36 cellular contexts compared by ENCODE assay signal in genomic region chr9:115900698-115901097, GRCh38.
"Had no signal": no experiment of that assay in that cellular context is flagged by ENCODE, and none has a peak within 500 bp of the region (broad histone marks: within the 10 kb centered on the region; RNA-seq: fewer than 3 reads in every experiment).

No MANE protein-coding gene starts in this region.

- H3K27me3 Mint-ChIP-seq: activated B cell treated with CpG ODN at 0.5 μM for 24 hours; activated CD4-positive, alpha-beta memory T cell treated with anti-CD3 and anti-CD28 coated beads for 36 hours; activated CD4-positive, alpha-beta T cell treated with anti-CD3 and anti-CD28 coated beads, Interleukin-2, amount 10 ng/mL, durations not matched to agents 24 days and 14 days; activated CD8-positive, alpha-beta T cell treated with anti-CD3 and anti-CD28 coated beads for 36 hours; activated naive CD4-positive, alpha-beta T cell treated with anti-CD3 and anti-CD28 coated beads, Interleukin-2, amount 10 ng/mL, durations not matched to agents 7 days and 5 days; activated naive CD4-positive, alpha-beta T cell treated with anti-CD3 and anti-CD28 coated beads, Interleukin-2, amount 50 U/mL, for 24 hours; activated naive CD8-positive, alpha-beta T cell treated with anti-CD3 and anti-CD28 coated beads, Interleukin-2, amount 10 ng/mL, durations not matched to agents 7 days and 5 days; activated naive CD8-positive, alpha-beta T cell treated with anti-CD3 and anti-CD28 coated beads, Interleukin-2, amount 50 U/mL, for 24 hours; activated T-cell treated with anti-CD3 and anti-CD28 coated beads, Interleukin-2, amount 50 U/mL, for 24 hours; central memory CD8-positive, alpha-beta T cell had no signal

- H3K4me1 ChIP-seq: body of pancreas had no signal

- H3K4me3 Mint-ChIP-seq: activated B cell treated with CpG ODN at 0.5 μM for 24 hours; activated CD4-positive, alpha-beta memory T cell treated with anti-CD3 and anti-CD28 coated beads for 36 hours; activated CD4-positive, alpha-beta T cell treated with anti-CD3 and anti-CD28 coated beads, Interleukin-2, amount 10 ng/mL, durations not matched to agents 24 days and 14 days; activated CD8-positive, alpha-beta T cell treated with anti-CD3 and anti-CD28 coated beads for 36 hours; activated naive CD4-positive, alpha-beta T cell treated with anti-CD3 and anti-CD28 coated beads, Interleukin-2, amount 10 ng/mL, durations not matched to agents 7 days and 5 days; activated naive CD4-positive, alpha-beta T cell treated with anti-CD3 and anti-CD28 coated beads, Interleukin-2, amount 50 U/mL, for 24 hours; activated naive CD8-positive, alpha-beta T cell; activated naive CD8-positive, alpha-beta T cell treated with anti-CD3 and anti-CD28 coated beads, Interleukin-2, amount 10 ng/mL, durations not matched to agents 7 days and 5 days; activated naive CD8-positive, alpha-beta T cell treated with anti-CD3 and anti-CD28 coated beads, Interleukin-2, amount 50 U/mL, for 24 hours; activated T-cell treated with anti-CD3 and anti-CD28 coated beads, Interleukin-2, amount 50 U/mL, for 24 hours; central memory CD8-positive, alpha-beta T cell; T-helper 1 cell treated with Interleukin-12 subunit alpha and Interleukin-12 subunit beta and Interleukin-4 antibody, amounts not matched to agents 30 μg/mL and 1 μg/mL, for 36 hours; T-helper 2 cell treated with Interferon-gamma antibody and Interleukin-4, amounts not matched to agents 5 μg/mL and 100 μg/mL, for 36 hours had no signal

- H3K36me3 Mint-ChIP-seq: activated CD4-positive, alpha-beta memory T cell treated with anti-CD3 and anti-CD28 coated beads for 36 hours; activated naive CD4-positive, alpha-beta T cell treated with anti-CD3 and anti-CD28 coated beads, Interleukin-2, amount 10 ng/mL, durations not matched to agents 7 days and 5 days; activated naive CD4-positive, alpha-beta T cell treated with anti-CD3 and anti-CD28 coated beads, Interleukin-2, amount 50 U/mL, for 24 hours; activated naive CD8-positive, alpha-beta T cell; activated naive CD8-positive, alpha-beta T cell treated with anti-CD3 and anti-CD28 coated beads, Interleukin-2, amount 10 ng/mL, durations not matched to agents 7 days and 5 days had no signal

- H3K27ac ChIP-seq: body of pancreas, brain microvascular endothelial cell, cardiac muscle cell, VCaP had no signal

- H3K4me3 ChIP-seq: body of pancreas, cardiac muscle cell had no signal

- ATAC-seq: activated CD8-positive, alpha-beta T cell treated with anti-CD3 and anti-CD28 coated beads for 36 hours; activated naive CD8-positive, alpha-beta T cell treated with anti-CD3 and anti-CD28 coated beads, Interleukin-2, amount 50 U/mL, for 24 hours; body of pancreas had no signal

- H3K9me3 ChIP-seq: body of pancreas had no signal

- H3K4me1 Mint-ChIP-seq: activated B cell treated with CpG ODN at 0.5 μM for 24 hours; activated CD4-positive, alpha-beta T cell treated with anti-CD3 and anti-CD28 coated beads, Interleukin-2, amount 10 ng/mL, durations not matched to agents 24 days and 14 days; activated naive CD4-positive, alpha-beta T cell treated with anti-CD3 and anti-CD28 coated beads, Interleukin-2, amount 10 ng/mL, durations not matched to agents 7 days and 5 days; activated naive CD4-positive, alpha-beta T cell treated with anti-CD3 and anti-CD28 coated beads, Interleukin-2, amount 50 U/mL, for 24 hours; activated naive CD8-positive, alpha-beta T cell treated with anti-CD3 and anti-CD28 coated beads, Interleukin-2, amount 10 ng/mL, durations not matched to agents 7 days and 5 days; activated naive CD8-positive, alpha-beta T cell treated with anti-CD3 and anti-CD28 coated beads, Interleukin-2, amount 50 U/mL, for 24 hours; central memory CD8-positive, alpha-beta T cell had no signal

- H3K36me3 ChIP-seq: brain microvascular endothelial cell, cardiac muscle cell had no signal

- H3K27me3 ChIP-seq: body of pancreas, brain microvascular endothelial cell, cardiac muscle cell had no signal

- FAIRE-seq: bronchial epithelial cell, TTC549 had no signal

- H3K27ac Mint-ChIP-seq: activated B cell treated with CpG ODN at 0.5 μM for 24 hours; activated CD4-positive, alpha-beta memory T cell treated with anti-CD3 and anti-CD28 coated beads for 36 hours; activated CD4-positive, alpha-beta T cell treated with anti-CD3 and anti-CD28 coated beads, Interleukin-2, amount 10 ng/mL, durations not matched to agents 24 days and 14 days; activated CD8-positive, alpha-beta T cell treated with anti-CD3 and anti-CD28 coated beads for 36 hours; activated naive CD4-positive, alpha-beta T cell treated with anti-CD3 and anti-CD28 coated beads, Interleukin-2, amount 10 ng/mL, durations not matched to agents 7 days and 5 days; activated naive CD4-positive, alpha-beta T cell treated with anti-CD3 and anti-CD28 coated beads, Interleukin-2, amount 50 U/mL, for 24 hours; activated naive CD8-positive, alpha-beta T cell; activated naive CD8-positive, alpha-beta T cell treated with anti-CD3 and anti-CD28 coated beads, Interleukin-2, amount 10 ng/mL, durations not matched to agents 7 days and 5 days; activated naive CD8-positive, alpha-beta T cell treated with anti-CD3 and anti-CD28 coated beads, Interleukin-2, amount 50 U/mL, for 24 hours; activated T-cell treated with anti-CD3 and anti-CD28 coated beads, Interleukin-2, amount 50 U/mL, for 24 hours; activated T-helper 2 cell treated with anti-CD3 and anti-CD28 coated beads, Interferon-gamma antibody, Interleukin-2, Interleukin-4, amounts not matched to agents 10 μg/mL and 5 μg/mL and 100 μg/mL, durations not matched to agents 14 hours and 24 hours and 36 hours; T-helper 1 cell treated with Interleukin-12 subunit alpha and Interleukin-12 subunit beta and Interleukin-4 antibody, amounts not matched to agents 30 μg/mL and 1 μg/mL, for 36 hours; T-helper 2 cell treated with Interferon-gamma antibody and Interleukin-4, amounts not matched to agents 5 μg/mL and 100 μg/mL, for 36 hours had no signal

- DNase-seq: activated B cell treated with CpG ODN at 0.5 μM for 24 hours; activated CD4-positive, alpha-beta memory T cell treated with anti-CD3 and anti-CD28 coated beads for 36 hours; activated CD4-positive, alpha-beta T cell treated with anti-CD3 and anti-CD28 coated beads for 4 hours; activated CD4-positive, alpha-beta T cell treated with anti-CD3 and anti-CD28 coated beads, Interleukin-2, amount 10 ng/mL, durations not matched to agents 24 days and 14 days; activated CD4-positive, alpha-beta T cell treated with anti-CD3 and anti-CD28 coated beads, Interleukin-2, amount 50 U/mL, for 1 hour; activated CD4-positive, alpha-beta T cell treated with anti-CD3 and anti-CD28 coated beads, Interleukin-2, amount 50 U/mL, for 4 hours; activated CD4-positive, CD25-positive, alpha-beta regulatory T cell treated with anti-CD3 and anti-CD28 coated beads, Interleukin-2, amount 50 U/mL, for 72 hours; activated CD8-positive, alpha-beta memory T cell treated with anti-CD3 and anti-CD28 coated beads, Interleukin-2, amount 50 U/mL, for 4 hours; activated CD8-positive, alpha-beta T cell treated with anti-CD3 and anti-CD28 coated beads for 36 hours; activated effector memory CD4-positive, alpha-beta T cell treated with Interleukin-2 at 50 U/mL for 16 hours; activated gamma-delta T cell; activated naive CD4-positive, alpha-beta T cell treated with anti-CD3 and anti-CD28 coated beads, Interleukin-2, amount 10 ng/mL, durations not matched to agents 7 days and 5 days; activated naive CD4-positive, alpha-beta T cell treated with Interleukin-2 at 50 U/mL for 16 hours; activated naive CD8-positive, alpha-beta T cell treated with anti-CD3 and anti-CD28 coated beads, Interleukin-2, amount 10 ng/mL, durations not matched to agents 7 days and 5 days; activated naive CD8-positive, alpha-beta T cell treated with anti-CD3 and anti-CD28 coated beads, Interleukin-2, amount 50 U/mL, for 24 hours; activated T-cell treated with anti-CD3 and anti-CD28 coated beads, Interleukin-2, amount 50 U/mL, for 24 hours; activated T-cell treated with anti-CD3 and anti-CD28 coated beads, Interleukin-2, amount 50 U/mL, for 48 hours; amygdala; anterior cingulate cortex; body of pancreas; brain microvascular endothelial cell; caudate nucleus; cerebellar nuclear complex; T-helper 1 cell; T-helper 2 cell; T-helper 9 cell had no signal

- H3K9me3 Mint-ChIP-seq: activated CD4-positive, alpha-beta memory T cell treated with anti-CD3 and anti-CD28 coated beads for 36 hours; activated CD4-positive, alpha-beta T cell treated with anti-CD3 and anti-CD28 coated beads, Interleukin-2, amount 10 ng/mL, durations not matched to agents 24 days and 14 days; activated CD8-positive, alpha-beta T cell treated with anti-CD3 and anti-CD28 coated beads for 36 hours; activated naive CD4-positive, alpha-beta T cell treated with anti-CD3 and anti-CD28 coated beads, Interleukin-2, amount 10 ng/mL, durations not matched to agents 7 days and 5 days; activated T-helper 2 cell treated with anti-CD3 and anti-CD28 coated beads, Interferon-gamma antibody, Interleukin-2, Interleukin-4, amounts not matched to agents 10 μg/mL and 5 μg/mL and 100 μg/mL, durations not matched to agents 14 hours and 24 hours and 36 hours; T-helper 1 cell treated with Interleukin-12 subunit alpha and Interleukin-12 subunit beta and Interleukin-4 antibody, amounts not matched to agents 30 μg/mL and 1 μg/mL, for 36 hours; T-helper 2 cell treated with Interferon-gamma antibody and Interleukin-4, amounts not matched to agents 5 μg/mL and 100 μg/mL, for 36 hours had no signal
